8 cellular contexts compared by ENCODE assay signal in the genomic region with DNA sequence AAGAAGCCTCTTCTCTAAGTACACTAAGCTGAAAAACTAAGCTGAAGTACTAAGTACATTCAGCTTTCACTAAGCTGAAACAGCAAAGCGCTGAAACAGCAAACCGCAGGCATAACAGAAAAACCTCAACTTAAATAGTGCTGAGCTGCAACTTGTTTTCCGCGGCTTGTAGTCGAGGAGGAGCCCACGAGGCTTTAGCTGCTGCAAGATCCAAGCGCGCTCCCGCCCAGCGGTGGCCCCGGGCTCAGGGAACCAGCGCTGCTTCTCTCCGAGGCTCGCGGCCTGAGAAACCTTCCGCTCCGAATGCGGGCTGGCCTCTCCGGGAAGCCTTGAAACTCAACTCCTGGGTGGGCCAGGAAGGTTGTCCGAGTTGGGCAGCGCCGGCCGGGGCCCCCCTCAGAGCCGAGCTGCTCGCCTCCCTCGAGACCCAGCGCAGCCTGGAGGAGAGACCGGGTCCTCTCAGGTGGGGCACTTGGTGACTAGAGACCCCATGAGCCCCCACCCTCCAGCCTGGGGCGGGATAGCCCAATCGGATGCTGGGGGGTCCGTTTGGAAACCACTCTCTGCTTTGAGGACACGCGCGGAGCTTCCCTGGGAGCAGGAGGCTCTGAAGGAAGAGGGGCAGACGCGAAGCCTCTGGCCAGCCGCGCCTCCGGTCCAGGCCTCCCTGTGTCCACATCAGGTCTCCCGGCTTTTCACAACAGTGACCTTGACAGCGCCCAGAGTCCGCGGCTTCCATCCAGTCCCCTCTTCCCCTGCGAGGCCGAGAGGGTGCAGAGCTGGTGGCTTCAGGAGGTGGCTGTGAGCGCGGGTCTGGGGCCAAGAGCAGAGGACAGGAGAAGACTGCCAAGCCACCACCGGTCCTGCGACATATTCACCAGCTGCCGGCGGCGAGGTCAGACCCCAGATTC. TPM values are rescaled to one million over a fixed set of nuclear protein-coding genes. Genes with fewer than 3 reads are reported as not detected.
DNase-seq lines count a peak whose midpoint lies in the region; ATAC-seq, FAIRE-seq and TF ChIP-seq lines count a peak whose summit lies in the region.

No MANE protein-coding gene starts in this region.

- TF ChIP-seq POLR2A in adrenal gland (IDR thresholded peaks at IDR 0.05) = no peak

- H3K4me3 ChIP-seq in RWPE2 (ENCODE audit: severe bottlenecking) (no peak overlapping the region), adrenal gland (no peak overlapping the region), kidney (ENCODE audit: low read length in 2 of 2) (peak overlapping the region in 1 of 2 donors; percentile 5)

- H3K9me3 ChIP-seq in RWPE2 (ENCODE audit: severe bottlenecking) = no peaks in the 10 kb centered on the region
- H3K9me3 ChIP-seq in adrenal gland (replicated peaks in 1 of 3) = no peaks in the 10 kb centered on the region
- H3K9me3 ChIP-seq in kidney (ENCODE audit: control insufficient read depth in 1 of 2, low read length in 2 of 2) = no peaks in the 10 kb centered on the region

- WGBS in adrenal gland, 4 donors = 8 to 30% (median 15%) methylated on average over 16 to 52 of the region's 52 CpGs

- TF ChIP-seq CTCF in RWPE2 (IDR thresholded peaks at IDR 0.05; ENCODE audit: poor library complexity, severe bottlenecking) (no peak), adrenal gland (IDR thresholded peaks at IDR 0.05) (no peak), kidney (IDR thresholded peaks at IDR 0.05; ENCODE audit: borderline replicate concordance, extremely low read depth, insufficient read depth) (no peak)

- H3K27ac ChIP-seq in RWPE2 (ENCODE audit: poor library complexity, severe bottlenecking) (no peak overlapping the region), adrenal gland (no peak overlapping the region), kidney (ENCODE audit: low read depth in 2 of 2, low read length in 2 of 2) (no peak overlapping the region)

- H3K36me3 ChIP-seq in RWPE2 (ENCODE audit: low read depth) (no peaks in the 10 kb centered on the region), adrenal gland (replicated peaks in 1 of 2) (no peaks in the 10 kb centered on the region), kidney (ENCODE audit: control insufficient read depth in 1 of 2, insufficient read depth in 2 of 2, low read length in 2 of 2) (no peaks in the 10 kb centered on the region)

- DNase-seq in GM19240 (ENCODE audit: insufficient read length, low spot score) (peak; percentile 20), RWPE2 (ENCODE audit: low spot score) (no peak), adrenal gland (peak in 5 of 7 donors; percentile 41 to 65 (median 59)), kidney (peak; percentile 82), DMS114 treated with DMSO at 0.1 percent for 48 hours (lab: John Stamatoyannopoulos, UW; ENCODE audit: unreplicated experiment) (no peak), NCI-H2081 (lab: John Stamatoyannopoulos, UW) (no peak), SK-N-DZ (ENCODE audit: low spot score) (no peak)
- DNase-seq in stimulated activated CD8-positive, alpha-beta memory T cell treated with anti-CD3 and anti-CD28 coated beads, Interleukin-2, amount 100 ng/mL, for 1 hour (ENCODE audit: low read depth in 2 of 2) = peak; percentile 28 to 31

- H3K9ac ChIP-seq in kidney (ENCODE audit: low read length in 2 of 2) = no peak overlapping the region

- FAIRE-seq in kidney (lab: Jason Lieb, UNC) = no peak

- peak; percentile 43; the same call in 2 of the 3 replicates for ATAC-seq in RWPE2 (ENCODE audit: low read depth)

- H3K27me3 ChIP-seq in RWPE2 (ENCODE audit: insufficient read depth, poor library complexity, severe bottlenecking) (peaks cover 96% of the 10 kb centered on the region), adrenal gland (peaks cover 61% of the 10 kb centered on the region)

- intact Hi-C loops in adrenal gland (cut with DNase I) (no loop called here), kidney (cut with DNase I) (no loop called here)

- H3K4me1 ChIP-seq in RWPE2 (ENCODE audit: insufficient read depth, poor library complexity, severe bottlenecking) (no peaks in the 10 kb centered on the region), adrenal gland (replicated peaks in 1 of 2) (no peaks in the 10 kb centered on the region), kidney (ENCODE audit: control insufficient read depth in 1 of 2, insufficient read depth in 1 of 2, low read depth in 1 of 2, low read length in 2 of 2) (no peaks in the 10 kb centered on the region)

RNA-seq across cellular contexts. Expression of gene HLA-E, which starts 38.1 kb away (rescaled TPM):
- 100 to 1,000 TPM; 289 to 667 (median 377) TPM for total RNA-seq in adrenal gland
- polyA plus RNA-seq in adrenal gland = 100 to 1,000 TPM; 126 to 285 (median 261) TPM
- total RNA-seq in kidney = 525 TPM
- polyA plus RNA-seq in kidney (ENCODE audit: insufficient read depth, low read depth, low replicate concordance) = 387 TPM
- polyA plus RNA-seq in SK-N-DZ (2014; cell fraction: cytosol; rRNA removed) = 1.7 and 2.3 TPM in 2 replicates
- 1.1 and 3.2 TPM in 2 replicates for polyA plus RNA-seq in SK-N-DZ (2014; cell fraction: nucleus; rRNA removed)

Comparison
In these comparisons a context has a peak if more than half of its experiments do, and no peak if none do; other contexts are left out.
1. DNase-seq: peak in GM19240 (single experiment), adrenal gland (5 of 7), kidney (single experiment) and stimulated activated CD8-positive, alpha-beta memory T cell treated with anti-CD3 and anti-CD28 coated beads, Interleukin-2, amount 100 ng/mL, for 1 hour (2 of 2); none in RWPE2 (single experiment), DMS114 treated with DMSO at 0.1 percent for 48 hours (single experiment), NCI-H2081 (0 of 2) and SK-N-DZ (single experiment).